In genomic region chr2:111099402-111099801, GRCh38 we compare ENCODE assay signal across 29 cellular contexts.
"Had no signal": no experiment of that assay in that cellular context is flagged by ENCODE, and none has a peak within 500 bp of the region (broad histone marks: within the 10 kb centered on the region; RNA-seq: fewer than 3 reads in every experiment).

No MANE protein-coding gene starts in this region.

- DNase-seq: colonic mucosa; effector CD8-positive, alpha-beta T cell; endodermal cell; foreskin fibroblast; heart left ventricle; left cardiac atrium; left lung; mesenchymal stem cell; midbrain; naive thymus-derived CD4-positive, alpha-beta T cell; nucleus accumbens; stimulated activated CD4-positive, alpha-beta T cell treated with anti-CD3 and anti-CD28 coated beads, Interleukin-12 subunit alpha, Interleukin-12 subunit beta, amount 100 ng/mL, for 4 hours; stimulated activated CD4-positive, alpha-beta T cell treated with anti-CD3 and anti-CD28 coated beads, Interleukin-1b, Interleukin-23, amount 100 ng/mL, for 48 hours; stimulated activated CD4-positive, alpha-beta T cell treated with anti-CD3 and anti-CD28 coated beads, Interleukin-4, amount 100 ng/mL, for 1 hour; stimulated activated CD8-positive, alpha-beta memory T cell treated with anti-CD3 and anti-CD28 coated beads, Interleukin-4, amount 100 ng/mL, for 48 hours; stimulated activated naive CD8-positive, alpha-beta T cell treated with anti-CD3 and anti-CD28 coated beads, Interleukin-15, Interleukin-2, amounts not matched to agents 100 U/mL and 50 U/mL, for 24 hours; substantia nigra; trophoblast cell had no signal

- H3K9me3 ChIP-seq: colonic mucosa, gastroesophageal sphincter, heart left ventricle, left lung, prostate gland, right atrium auricular region, vagina had no signal

- H3K4me2 ChIP-seq: hepatocyte, smooth muscle cell had no signal

- H3K9me3 Mint-ChIP-seq: dendritic cell treated with granulocyte-macrophage colony-stimulating factor and Interleukin-4, amounts not matched to agents 40 ng/mL and 50 ng/mL, for 4 days; endodermal cell; naive thymus-derived CD4-positive, alpha-beta T cell; nephron had no signal

- H3K27ac Mint-ChIP-seq: endodermal cell; naive thymus-derived CD4-positive, alpha-beta T cell; nephron had no signal

- H3K4me1 ChIP-seq: colonic mucosa, gastroesophageal sphincter, heart left ventricle, left lung, prostate gland, right atrium auricular region, vagina had no signal

- H3K4me1 Mint-ChIP-seq: nephron had no signal

- H3K36me3 ChIP-seq: colonic mucosa, gastroesophageal sphincter, heart left ventricle, left lung, prostate gland, right atrium auricular region, vagina had no signal

- H3K27me3 Mint-ChIP-seq: dendritic cell treated with granulocyte-macrophage colony-stimulating factor and Interleukin-4, amounts not matched to agents 40 ng/mL and 50 ng/mL, for 4 days had no signal

- H3K4me3 Mint-ChIP-seq: dendritic cell treated with granulocyte-macrophage colony-stimulating factor and Interleukin-4, amounts not matched to agents 40 ng/mL and 50 ng/mL, for 4 days; endodermal cell; naive thymus-derived CD4-positive, alpha-beta T cell; nephron had no signal

- H3K79me2 ChIP-seq: hepatocyte had no signal

- H3K27ac ChIP-seq: colonic mucosa, epithelial cell of prostate, gastroesophageal sphincter, heart left ventricle, hepatocyte, left lung, prostate gland, right atrium auricular region, vagina had no signal

- H3K4me3 ChIP-seq: colonic mucosa, gastroesophageal sphincter, heart left ventricle, hepatocyte, left lung, prostate gland, right atrium auricular region, smooth muscle cell, vagina had no signal

- H3K27me3 ChIP-seq: colonic mucosa, gastroesophageal sphincter, heart left ventricle, hepatocyte, left lung, right atrium auricular region, vagina had no signal

- ATAC-seq: esophagus mucosa; gastroesophageal sphincter; heart left ventricle; left cardiac atrium; left lung; naive thymus-derived CD4-positive, alpha-beta T cell; sciatic nerve; stimulated activated naive CD8-positive, alpha-beta T cell treated with anti-CD3 and anti-CD28 coated beads, Interleukin-15, Interleukin-2, amounts not matched to agents 100 U/mL and 50 U/mL, for 24 hours had no signal

- H2AFZ ChIP-seq: hepatocyte had no signal
